ENCODE assay signal across 20 cellular contexts in the genomic region with DNA sequence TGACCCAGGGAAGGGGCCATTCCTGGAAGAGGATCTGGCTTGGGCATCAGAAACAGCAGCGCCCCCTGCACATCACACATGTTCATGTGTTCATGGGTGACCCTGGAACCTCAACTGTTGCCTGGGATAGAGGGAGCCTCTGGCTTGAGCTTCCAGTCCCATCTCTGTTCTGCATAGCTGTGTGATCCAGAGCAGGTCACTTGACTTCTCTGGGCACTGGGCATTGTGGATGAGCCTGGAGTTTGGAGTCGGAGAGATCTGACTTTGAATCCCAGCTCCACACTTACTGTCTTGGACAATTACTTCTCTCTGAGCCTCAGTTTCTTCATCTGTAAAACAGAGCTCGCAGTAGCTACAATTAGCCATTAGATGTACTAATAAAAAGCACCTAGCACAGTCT. TPM values are rescaled to one million over a fixed set of nuclear protein-coding genes. Genes with fewer than 3 reads are reported as not detected.
DNase-seq lines count a peak whose midpoint lies in the region; ATAC-seq, FAIRE-seq and TF ChIP-seq lines count a peak whose summit lies in the region.
"Had no signal": no experiment of that assay in that cellular context is flagged by ENCODE, and none has a peak within 500 bp of the region (broad histone marks: within the 10 kb centered on the region; RNA-seq: fewer than 3 reads in every experiment).

No MANE protein-coding gene starts in this region.

- 95% methylated on average over 3 of the region's 3 CpGs; no CpG with 5 or more reads in 1 of the 2 experiments for WGBS in H1 (ENCODE audit: extremely low coverage in 1 of 2, insufficient coverage in 1 of 2, insufficient read length in 1 of 2, insufficient replicate concordance in 2 of 2, low coverage in 1 of 2, low lambda C conversion rate in 2 of 2, missing lambda C conversion rate in 1 of 2), 2 experiments
- no CpG with 5 or more reads among the region's 3 CpGs for WGBS in neuronal stem cell (ENCODE audit: extremely low coverage in 2 of 2, insufficient read length in 2 of 2, insufficient replicate concordance in 1 of 2), 2 donors

- H3K4me1 ChIP-seq in right atrium auricular region, result peaks cover 0 to 40% of the 10 kb centered on the region in 2 donors
- peaks cover 6% of the 10 kb centered on the region for H3K4me1 ChIP-seq in OCI-LY3 (ENCODE audit: low read length)
- peaks cover 0 to 24% (median 14%) of the 10 kb centered on the region in 4 experiments; a peak in 6 of 7 replicates for H3K4me1 ChIP-seq in H1 (replicated peaks in 1 of 4; ENCODE audit: control insufficient read depth in 3 of 4, insufficient read depth in 4 of 4, low read length in 3 of 4)
- H3K4me1 ChIP-seq in neuronal stem cell (ENCODE audit: control insufficient read depth in 2 of 2, insufficient read depth in 1 of 2, low read depth in 1 of 2, low read length in 2 of 2), result peaks cover 4 to 23% of the 10 kb centered on the region in 2 donors

- H4K8ac ChIP-seq in H1 (ENCODE audit: extremely low read depth, insufficient read depth, low read length) (no peak overlapping the region), neuronal stem cell (ENCODE audit: low read depth, low read length) (no peak overlapping the region)

- no peak for TF ChIP-seq POLR2A in H1 (IDR thresholded peaks at IDR 0.05; ENCODE audit: control extremely low read depth in 1 of 2, low read depth in 2 of 2, low read length in 2 of 2)

- H3K23ac ChIP-seq in H1 (ENCODE audit: insufficient read length) (no peak overlapping the region), neuronal stem cell (ENCODE audit: low read depth, low read length, poor library complexity) (no peak overlapping the region)

- TF ChIP-seq RAD21 in H1 (IDR thresholded peaks at IDR 0.05 in 1 of 2, conservative IDR thresholded peaks at IDR 0.05 in 1 of 2; ENCODE audit: low read depth in 2 of 2, low read length in 2 of 2), result no peak

- H3K4ac ChIP-seq in H1 (replicated peaks; ENCODE audit: insufficient read length, low read depth, low read length), result no peak overlapping the region
- no peak overlapping the region for H3K4ac ChIP-seq in neuronal stem cell (ENCODE audit: low read length)

- no peak overlapping the region for H2BK120ac ChIP-seq in H1 (replicated peaks; ENCODE audit: low read depth, low read length)
- no peak overlapping the region for H2BK120ac ChIP-seq in neuronal stem cell (ENCODE audit: low read depth, low read length)

- TF ChIP-seq EP300 in H1 (IDR thresholded peaks at IDR 0.05; ENCODE audit: borderline replicate concordance in 1 of 2, low read depth in 2 of 2, low read length in 2 of 2), result no peak

- H3K27me3 ChIP-seq in right atrium auricular region, result no peaks in the 10 kb centered on the region
- peaks cover 8% of the 10 kb centered on the region for H3K27me3 ChIP-seq in OCI-LY3 (ENCODE audit: low read depth, low read length)
- H3K27me3 ChIP-seq in H1 (replicated peaks in 1 of 4; ENCODE audit: control insufficient read depth in 3 of 4, extremely low read depth in 1 of 4, insufficient read depth in 3 of 4, low read length in 3 of 4), result peaks cover 11 to 41% (median 32%) of the 10 kb centered on the region in 4 experiments
- H3K27me3 ChIP-seq in neuronal stem cell (ENCODE audit: control insufficient read depth in 3 of 3, insufficient read depth in 3 of 3, low read depth in 1 of 3, low read length in 3 of 3), result peaks cover 20 to 44% (median 42%) of the 10 kb centered on the region in 3 experiments
- H3K27me3 ChIP-seq: SJSA1 had no signal

- H2BK15ac ChIP-seq in H1 (ENCODE audit: low read length), result no peak overlapping the region
- H2BK15ac ChIP-seq in neuronal stem cell (ENCODE audit: low read length), result no peak overlapping the region

- peaks cover 7% of the 10 kb centered on the region; the same call in 1 of the 2 replicates for H3K23me2 ChIP-seq in H1 (ENCODE audit: low read depth, low read length)

- no peak overlapping the region for H4K5ac ChIP-seq in H1 (ENCODE audit: insufficient read length, low read depth, low read length)

- H2AK5ac ChIP-seq in H1 (ENCODE audit: low read depth, low read length) (no peak overlapping the region), neuronal stem cell (ENCODE audit: low read depth, low read length) (no peak overlapping the region)

- no peaks in the 10 kb centered on the region for H3K9me3 ChIP-seq in right atrium auricular region
- H3K9me3 ChIP-seq in OCI-LY3 (ENCODE audit: insufficient read depth, low read length), result no peaks in the 10 kb centered on the region
- H3K9me3 ChIP-seq in H1 (ENCODE audit: insufficient read depth in 2 of 2, low read depth in 1 of 2, low read length in 1 of 2), result no peaks in the 10 kb centered on the region
- no peaks in the 10 kb centered on the region for H3K9me3 ChIP-seq in neuronal stem cell (replicated peaks in 1 of 2; ENCODE audit: control insufficient read depth in 2 of 2, insufficient read depth in 1 of 2, low read depth in 1 of 2, low read length in 2 of 2)
- H3K9me3 ChIP-seq: BLaER1, SJSA1 had no signal

- no peak overlapping the region for H2BK12ac ChIP-seq in H1 (ENCODE audit: low read depth, low read length)
- no peak overlapping the region for H2BK12ac ChIP-seq in neuronal stem cell (ENCODE audit: low read length)

- no peak overlapping the region for H3K9ac ChIP-seq in OCI-LY3 (ENCODE audit: low read length)
- no peak overlapping the region for H3K9ac ChIP-seq in H1 (replicated peaks in 1 of 4; ENCODE audit: extremely low read depth in 1 of 4, low read depth in 3 of 4, low read length in 3 of 4)
- H3K9ac ChIP-seq in neuronal stem cell (ENCODE audit: low read depth, low read length, poor library complexity), result no peak overlapping the region
- H3K9ac ChIP-seq: BLaER1, GM23248 had no signal

- no peak overlapping the region for H2BK20ac ChIP-seq in H1 (ENCODE audit: low read length)

- H3K18ac ChIP-seq in H1 (ENCODE audit: extremely low read depth, low read length) (no peak overlapping the region), neuronal stem cell (ENCODE audit: low read length) (no peak overlapping the region)

- no peaks in the 10 kb centered on the region for H3K36me3 ChIP-seq in right atrium auricular region
- H3K36me3 ChIP-seq in OCI-LY3 (replicated peaks; ENCODE audit: low read depth, low read length), result no peaks in the 10 kb centered on the region
- H3K36me3 ChIP-seq in H1 (ENCODE audit: control insufficient read depth in 2 of 4, insufficient read depth in 4 of 4, low read length in 3 of 4), result no peaks in the 10 kb centered on the region
- no peaks in the 10 kb centered on the region for H3K36me3 ChIP-seq in neuronal stem cell (replicated peaks in 1 of 2; ENCODE audit: control insufficient read depth in 2 of 2, insufficient read depth in 2 of 2, low read length in 2 of 2)
- H3K36me3 ChIP-seq: BLaER1, SJSA1 had no signal

- H3K4me2 ChIP-seq in OCI-LY3 (ENCODE audit: low read length) (no peak overlapping the region), H1 (ENCODE audit: insufficient read depth in 1 of 2, low read depth in 2 of 2, low read length in 2 of 2) (no peak overlapping the region), neuronal stem cell (ENCODE audit: insufficient read depth, low read length, poor library complexity, severe bottlenecking) (no peak overlapping the region)

- DNase-seq in left ventricle myocardium superior (peak; percentile 10), right atrium auricular region (ENCODE audit: low spot score) (no peak), H1 (ENCODE audit: low read depth in 1 of 2, low spot score in 2 of 2) (no peak), H4 (ENCODE audit: low spot score) (no peak), NOMO-1 treated with dmso at 0.1 percent for 144 hours (lab: John Stamatoyannopoulos, UW; ENCODE audit: unreplicated experiment) (no peak), midbrain (lab: John Stamatoyannopoulos, UW) (no peak), neuronal stem cell (ENCODE audit: low spot score) (no peak)
- DNase-seq: CD8-positive, alpha-beta T cell; DMS79; GM23248; NCI-H1417 treated with DMSO at 0.1 percent for 48 hours; NCI-H187 treated with DMSO at 0.1 percent for 48 hours; NCI-H226 had no signal

- no peak for FAIRE-seq in H1 (lab: Jason Lieb, UNC)
- FAIRE-seq: GM19239 had no signal

- H3K56ac ChIP-seq in H1 (replicated peaks; ENCODE audit: insufficient read length, low read depth, low read length), result no peak overlapping the region

- H2BK5ac ChIP-seq in H1 (ENCODE audit: low read depth, low read length) (no peak overlapping the region), neuronal stem cell (ENCODE audit: low read length) (no peak overlapping the region)

- no peak overlapping the region for H2AFZ ChIP-seq in OCI-LY3 (ENCODE audit: low read depth, low read length)
- no peak overlapping the region for H2AFZ ChIP-seq in H1 (ENCODE audit: low read length)
- no peak overlapping the region for H2AFZ ChIP-seq in neuronal stem cell (ENCODE audit: low read length)
- H2AFZ ChIP-seq: GM23248 had no signal

- H3K14ac ChIP-seq in H1 (ENCODE audit: insufficient read length), result no peak overlapping the region
- no peak overlapping the region for H3K14ac ChIP-seq in neuronal stem cell (ENCODE audit: low read length)

- no peaks in the 10 kb centered on the region; the same call in 1 of the 2 replicates for H3K79me1 ChIP-seq in H1 (ENCODE audit: low read depth, low read length)
- H3K79me1 ChIP-seq in neuronal stem cell (ENCODE audit: low read depth, low read length), result no peaks in the 10 kb centered on the region

- TF ChIP-seq CTCF in right atrium auricular region (IDR thresholded peaks at IDR 0.05) (no peak), OCI-LY3 (IDR thresholded peaks at IDR 0.05; ENCODE audit: low read depth, low read length) (peak; percentile 15; the same call in 1 of the 2 replicates), H1 (IDR thresholded peaks at IDR 0.05; ENCODE audit: control extremely low read depth in 1 of 3, insufficient read depth in 1 of 3, low read depth in 1 of 3, low read length in 3 of 3) (peak; percentile 18 to 35 (median 24))

- intact Hi-C loops in left ventricle myocardium superior (cut with micrococcal nuclease), result no loop called here

- H3K27ac ChIP-seq in right atrium auricular region, result no peak overlapping the region
- no peak overlapping the region for H3K27ac ChIP-seq in OCI-LY3 (ENCODE audit: low read length)
- H3K27ac ChIP-seq in H1 (ENCODE audit: low read depth, low read length), result no peak overlapping the region
- H3K27ac ChIP-seq in neuronal stem cell (replicated peaks; ENCODE audit: low read length), result no peak overlapping the region
- H3K27ac ChIP-seq: BLaER1, GM23248, SJSA1 had no signal

- H4K91ac ChIP-seq in H1 (replicated peaks; ENCODE audit: insufficient read length, low read length) (no peak overlapping the region), neuronal stem cell (ENCODE audit: low read depth, low read length, poor library complexity) (no peak overlapping the region)

- H3K4me3 ChIP-seq in right atrium auricular region, result no peak overlapping the region
- H3K4me3 ChIP-seq in OCI-LY3 (ENCODE audit: low read length), result no peak overlapping the region
- H3K4me3 ChIP-seq in H1 (ENCODE audit: extremely low read depth in 1 of 4, insufficient read depth in 2 of 4, low read depth in 3 of 4, low read length in 4 of 4), result no peak overlapping the region
- no peak overlapping the region for H3K4me3 ChIP-seq in neuronal stem cell (ENCODE audit: low read length in 2 of 2)
- H3K4me3 ChIP-seq: BLaER1, GM23248, SJSA1 had no signal

- CTCF ChIA-PET in H1 (lab: Charles Lee; ENCODE audit: partially characterized antibody), result interaction anchor here (1.0 to 46.3 kb wide), 16 partner anchors 6 to 214 kb away, joined by 3 to 1340 read pairs (median 4); a partner anchor contains a TSS

- POLR2A ChIA-PET in H1 (lab: Charles Lee; ENCODE audit: partially characterized antibody), result interaction anchor here (1.1 to 1.8 kb wide), 4 partner anchors 8 to 18 kb away, joined by 3 to 6 read pairs (median 6); a partner anchor contains a TSS

- no peak for ATAC-seq in left ventricle myocardium superior
- ATAC-seq: CD8-positive, alpha-beta T cell; Panc1 had no signal

- H4K20me1 ChIP-seq in OCI-LY3 (ENCODE audit: insufficient read depth, low read length) (no peaks in the 10 kb centered on the region), H1 (replicated peaks in 1 of 2; ENCODE audit: control insufficient read depth in 1 of 2, insufficient read depth in 2 of 2, low read length in 2 of 2) (no peaks in the 10 kb centered on the region)

- H3K79me2 ChIP-seq in OCI-LY3 (ENCODE audit: low read length) (no peaks in the 10 kb centered on the region), H1 (ENCODE audit: control insufficient read depth in 1 of 2, insufficient read depth in 2 of 2, low read length in 2 of 2) (no peaks in the 10 kb centered on the region)

RNA-seq across cellular contexts. Expression of a gene that starts 15.6 kb away (rescaled TPM):
- total RNA-seq in left ventricle myocardium superior (11.1 TPM), right atrium auricular region (10 to 100 TPM; 15.3 to 32.5 TPM)
- total RNA-seq in H1 (2021; fragmentation: NEBNext Ultra II Directional; extraction: Animal tissue kit (Norgen Biotek cat#: 25700)), result 9.0 and 9.4 TPM in 2 replicates
- 6.9 and 12.5 TPM in 2 replicates for polyA plus RNA-seq in H1 (2011; rRNA removed)
- polyA plus RNA-seq in H1 (2011; cell fraction: cytosol; rRNA removed), result 7.0 TPM
- polyA plus RNA-seq in H1 (2011; cell fraction: nucleus; rRNA removed), result 12.6 TPM
- polyA plus RNA-seq in H1 (2012, experiment 1 of 2), result 5.8 to 9.4 TPM (median 8.1 TPM) in 4 replicates
- 7.9 TPM for polyA plus RNA-seq in H1 (2012, experiment 2 of 2)
- polyA plus RNA-seq in H1 (2013, experiment 1 of 2), result 6.6 TPM
- polyA plus RNA-seq in H1 (2013, experiment 2 of 2), result 5.3 TPM
- polyA minus RNA-seq in H1 (2011; rRNA and poly(A)+ RNA removed), result 4.6 and 6.3 TPM in 2 replicates
- polyA minus RNA-seq in H1 (2011; cell fraction: cytosol; rRNA and poly(A)+ RNA removed), result 8.0 TPM
- 13.7 TPM for polyA minus RNA-seq in H1 (2011; cell fraction: nucleus; rRNA and poly(A)+ RNA removed)
- total RNA-seq in H4 (2014; rRNA removed; shearing (Covaris generic)), result 2.4 TPM in 1 of 2 replicates, not detected in the other
- 0.36 TPM for polyA plus RNA-seq in neuronal stem cell (2013, experiment 1 of 2)
- 0.37 TPM for polyA plus RNA-seq in neuronal stem cell (2013, experiment 2 of 2)
- total RNA-seq: GM23248 had no signal
- polyA plus RNA-seq: GM23248 had no signal

RNA-seq across cellular contexts. Expression of a gene that starts 28.4 kb away (rescaled TPM):
- total RNA-seq in left ventricle myocardium superior (1.0 TPM), right atrium auricular region (1 to 10 TPM in 1 of 2 donors, under 1 TPM in 1; 0.44 to 1.3 TPM)
- total RNA-seq in H1 (2021; fragmentation: NEBNext Ultra II Directional; extraction: Animal tissue kit (Norgen Biotek cat#: 25700)), result 0.26 TPM in 1 of 2 replicates, not detected in the other
- 0.16 and 0.18 TPM in 2 replicates for polyA plus RNA-seq in H1 (2011; rRNA removed)
- 0.22 TPM for polyA plus RNA-seq in H1 (2011; cell fraction: cytosol; rRNA removed)
- polyA plus RNA-seq in H1 (2011; cell fraction: nucleus; rRNA removed), result 0.94 TPM
- 0.16 to 0.21 TPM in 2 of 4 replicates, not detected in the others for polyA plus RNA-seq in H1 (2012, experiment 1 of 2)
- polyA plus RNA-seq in H1 (2012, experiment 2 of 2), result not detected
- not detected for polyA plus RNA-seq in H1 (2013, experiment 1 of 2)
- polyA plus RNA-seq in H1 (2013, experiment 2 of 2), result 0.04 TPM
- polyA minus RNA-seq in H1 (2011; rRNA and poly(A)+ RNA removed), result not detected in 2 replicates
- not detected for polyA minus RNA-seq in H1 (2011; cell fraction: cytosol; rRNA and poly(A)+ RNA removed)
- polyA minus RNA-seq in H1 (2011; cell fraction: nucleus; rRNA and poly(A)+ RNA removed), result 2.1 TPM
- total RNA-seq in H4 (2014; rRNA removed; shearing (Covaris generic)), result 0.37 TPM in 1 of 2 replicates, not detected in the other
- polyA plus RNA-seq in neuronal stem cell (2013, experiment 1 of 2), result not detected
- not detected for polyA plus RNA-seq in neuronal stem cell (2013, experiment 2 of 2)
- total RNA-seq: A172; CD8-positive, alpha-beta T cell; GM23248; M059J had no signal
- polyA plus RNA-seq: GM23248 had no signal

RNA-seq across cellular contexts. Expression of a gene that starts 53.3 kb away (rescaled TPM):
- total RNA-seq in left ventricle myocardium superior (7.5 TPM), right atrium auricular region (1 to 10 TPM; 1.9 to 8.4 TPM)
- 8.4 and 9.4 TPM in 2 replicates for total RNA-seq in H1 (2021; fragmentation: NEBNext Ultra II Directional; extraction: Animal tissue kit (Norgen Biotek cat#: 25700))
- 7.2 and 11.3 TPM in 2 replicates for polyA plus RNA-seq in H1 (2011; rRNA removed)
- 10.7 TPM for polyA plus RNA-seq in H1 (2011; cell fraction: cytosol; rRNA removed)
- 30.4 TPM for polyA plus RNA-seq in H1 (2011; cell fraction: nucleus; rRNA removed)
- 4.1 to 10.7 TPM (median 7.5 TPM) in 4 replicates for polyA plus RNA-seq in H1 (2012, experiment 1 of 2)
- polyA plus RNA-seq in H1 (2012, experiment 2 of 2), result 4.1 TPM
- 7.0 TPM for polyA plus RNA-seq in H1 (2013, experiment 1 of 2)
- 7.6 TPM for polyA plus RNA-seq in H1 (2013, experiment 2 of 2)
- 6.1 and 6.2 TPM in 2 replicates for polyA minus RNA-seq in H1 (2011; rRNA and poly(A)+ RNA removed)
- polyA minus RNA-seq in H1 (2011; cell fraction: cytosol; rRNA and poly(A)+ RNA removed), result 3.7 TPM
- 20.0 TPM for polyA minus RNA-seq in H1 (2011; cell fraction: nucleus; rRNA and poly(A)+ RNA removed)
- 1.6 and 2.4 TPM in 2 replicates for total RNA-seq in H4 (2014; rRNA removed; shearing (Covaris generic))
- 3.7 TPM for polyA plus RNA-seq in neuronal stem cell (2013, experiment 1 of 2)
- 3.2 TPM for polyA plus RNA-seq in neuronal stem cell (2013, experiment 2 of 2)
- total RNA-seq: A172, M059J had no signal

Comparison
In these comparisons a context has a peak if more than half of its experiments do, and no peak if none do; other contexts are left out.
1. CTCF ChIP-seq: peak in OCI-LY3 (single experiment) and H1 (3 of 3); none in right atrium auricular region (0 of 2).